8 cellular contexts compared by ENCODE assay signal in the genomic region with DNA sequence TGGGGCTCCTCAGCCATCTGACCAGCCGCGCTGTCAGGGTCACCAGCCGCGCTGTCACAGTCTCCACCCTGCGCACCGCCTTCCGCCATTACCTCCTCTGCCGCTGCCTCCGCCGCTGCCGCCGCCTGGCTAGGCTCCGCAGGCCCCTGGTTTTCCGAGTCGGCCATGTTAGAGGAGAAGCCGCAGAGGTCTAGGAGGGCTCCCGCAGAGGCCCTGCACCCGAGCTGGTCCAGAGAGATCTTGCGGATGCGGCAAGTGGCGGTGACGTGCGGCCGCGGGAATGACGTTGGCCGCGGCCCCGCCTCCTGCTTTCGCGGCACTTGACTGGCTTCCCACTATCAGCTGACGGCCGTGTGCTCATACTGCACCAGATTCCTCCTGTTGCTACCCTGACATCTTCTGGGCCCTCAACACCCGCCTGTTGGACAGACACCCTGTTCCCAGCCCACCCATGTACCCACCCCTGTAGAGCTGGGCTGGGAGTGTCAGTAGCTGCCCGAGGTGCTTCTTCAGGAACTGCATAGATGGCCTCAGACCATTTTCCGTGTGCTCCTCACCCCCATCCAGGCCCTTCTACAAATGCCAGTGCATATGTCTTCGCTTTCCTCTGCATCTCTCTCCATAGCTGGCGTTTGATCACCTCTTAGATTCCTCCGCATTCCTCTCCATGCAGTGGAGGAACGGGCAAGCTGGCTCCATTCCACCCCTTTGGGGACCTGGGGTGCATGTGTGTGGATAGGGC. TPM values are rescaled to one million over a fixed set of nuclear protein-coding genes. Genes with fewer than 3 reads are reported as not detected.
DNase-seq lines count a peak whose midpoint lies in the region; ATAC-seq and TF ChIP-seq lines count a peak whose summit lies in the region.

A gene with protein sequence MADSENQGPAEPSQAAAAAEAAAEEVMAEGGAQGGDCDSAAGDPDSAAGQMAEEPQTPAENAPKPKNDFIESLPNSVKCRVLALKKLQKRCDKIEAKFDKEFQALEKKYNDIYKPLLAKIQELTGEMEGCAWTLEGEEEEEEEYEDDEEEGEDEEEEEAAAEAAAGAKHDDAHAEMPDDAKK (minus strand): TSS at position 242 of the 742 bp plus-strand sequence. CDS start 75 bp downstream, at position 167.

- DNase-seq in NCI-H460 (ENCODE audit: extremely low read depth, low read depth) (peak; percentile 17), epithelial cell of esophagus (ENCODE audit: low read depth) (peak; percentile 49)
- peak; percentile 74 for DNase-seq in activated CD8-positive, alpha-beta memory T cell treated with anti-CD3 and anti-CD28 coated beads, Interleukin-2, amount 50 U/mL, for 48 hours
- peak; percentile 16 to 39 for DNase-seq in stimulated activated CD8-positive, alpha-beta memory T cell treated with anti-CD3 and anti-CD28 coated beads, Interleukin-7, amount 100 ng/mL, for 1 hour (ENCODE audit: low read depth in 2 of 2)
- DNase-seq in NK-92 treated with Interleukin-12 subunit alpha and Interleukin-12 subunit beta, amount 100 ng/mL, for 24 hours (lab: John Stamatoyannopoulos, UW): no peak

- H3K4me1 ChIP-seq in mucosa of rectum (ENCODE audit: control insufficient read depth in 2 of 2, insufficient read depth in 2 of 2, low read length in 2 of 2): no peaks in the 10 kb centered on the region

- H3K36me3 ChIP-seq in mucosa of rectum (ENCODE audit: control insufficient read depth in 2 of 2, insufficient read depth in 2 of 2, low read length in 2 of 2): peaks cover 4 to 5% of the 10 kb centered on the region in 2 donors

- peak within 1 kb of the TSS; percentile 57 for H3K4me3 ChIP-seq in epithelial cell of esophagus (ENCODE audit: low read length)
- H3K4me3 ChIP-seq in mucosa of rectum (ENCODE audit: low read length in 2 of 2): peak within 1 kb of the TSS; percentile 69 to 79

- no peaks in the 10 kb centered on the region for H3K9me3 ChIP-seq in mucosa of rectum (ENCODE audit: control insufficient read depth in 2 of 2, low read length in 2 of 2)

- H3K27ac ChIP-seq in mucosa of rectum (ENCODE audit: low read depth in 2 of 2, low read length in 2 of 2): peak within 1 kb of the TSS; percentile 39 to 49

- H3K9ac ChIP-seq in mucosa of rectum (ENCODE audit: low read depth in 1 of 2, low read length in 2 of 2): peak within 1 kb of the TSS; percentile 49 to 62

- ATAC-seq in GM18519 (IDR thresholded peaks at IDR 0.05; ENCODE audit: low FRiP score, unreplicated experiment) (peak; percentile 85), HG02973 (IDR thresholded peaks at IDR 0.05; ENCODE audit: unreplicated experiment) (peak; percentile 98)

- H3K27me3 ChIP-seq in mucosa of rectum (ENCODE audit: control insufficient read depth in 2 of 2, insufficient read depth in 2 of 2, low read length in 2 of 2): no peaks in the 10 kb centered on the region

- no peak for TF ChIP-seq CTCF in epithelial cell of esophagus (IDR thresholded peaks at IDR 0.05; ENCODE audit: insufficient read depth, low read depth, low read length, missing control alignments)

RNA-seq across cellular contexts. Expression of the gene that starts here (rescaled TPM):
- 4.8 and 5.3 TPM in 2 replicates for total RNA-seq in NCI-H460 (2014; rRNA removed; shearing (Covaris generic))
- polyA plus RNA-seq in NCI-H460 (2014; cell fraction: nucleus; rRNA removed): 3.0 and 3.6 TPM in 2 replicates
